ENCODE assay signal across 18 cellular contexts in genomic region chr16:3008749-3009088, GRCh38. TPM values are rescaled to one million over a fixed set of nuclear protein-coding genes. Genes with fewer than 3 reads are reported as not detected.
DNase-seq lines count a peak whose midpoint lies in the region; ATAC-seq and TF ChIP-seq lines count a peak whose summit lies in the region.
"Had no signal": no experiment of that assay in that cellular context is flagged by ENCODE, and none has a peak within 500 bp of the region (broad histone marks: within the 10 kb centered on the region; RNA-seq: fewer than 3 reads in every experiment).

No MANE protein-coding gene starts in this region.

- H3K27ac ChIP-seq in CD8-positive, alpha-beta T cell (ENCODE audit: low read depth, low read length), result no peak overlapping the region
- peak overlapping the region; percentile 98 for H3K27ac ChIP-seq in HUES64 (ENCODE audit: low read depth, low read length)
- no peak overlapping the region for H3K27ac ChIP-seq in effector memory CD4-positive, alpha-beta T cell (ENCODE audit: insufficient read depth, low read length, poor library complexity, severe bottlenecking)
- no peak overlapping the region for H3K27ac ChIP-seq in naive thymus-derived CD4-positive, alpha-beta T cell (ENCODE audit: low read depth, low read length)
- peak overlapping the region in 2 of 10 donors; percentile 44 to 71 for H3K27ac ChIP-seq in heart right ventricle

- H3K9me3 ChIP-seq in CD8-positive, alpha-beta T cell (ENCODE audit: low read length), result no peaks in the 10 kb centered on the region
- no peaks in the 10 kb centered on the region for H3K9me3 ChIP-seq in HUES64 (ENCODE audit: insufficient read depth, low read depth, low read length)
- no peaks in the 10 kb centered on the region for H3K9me3 ChIP-seq in effector memory CD4-positive, alpha-beta T cell (ENCODE audit: control insufficient read depth, low read length)
- no peaks in the 10 kb centered on the region for H3K9me3 ChIP-seq in naive thymus-derived CD4-positive, alpha-beta T cell (ENCODE audit: control insufficient read depth in 2 of 3, low read length in 3 of 3)
- no peaks in the 10 kb centered on the region for H3K9me3 ChIP-seq in heart right ventricle

- no peaks in the 10 kb centered on the region for H3K36me3 Mint-ChIP-seq in CD8-positive, alpha-beta T cell
- H3K36me3 Mint-ChIP-seq in naive thymus-derived CD4-positive, alpha-beta T cell, result peaks cover 0 to 1% (median 0%) of the 10 kb centered on the region in 5 donors

- 50% methylated on average over 6 of the region's 6 CpGs for WGBS in HUES64
- 42 to 43% methylated on average over 6 of the region's 6 CpGs for WGBS in heart right ventricle, 2 donors

- intact Hi-C loops in CD8-positive, alpha-beta T cell (cut with DNase I, micrococcal nuclease), result no loop called here
- intact Hi-C loops in naive thymus-derived CD4-positive, alpha-beta T cell (cut with micrococcal nuclease), result no loop called here
- intact Hi-C loops in heart right ventricle (cut with DNase I), result no loop called here

- no peak for ATAC-seq in CD8-positive, alpha-beta T cell
- ATAC-seq in naive thymus-derived CD4-positive, alpha-beta T cell, result no peak
- ATAC-seq in HG03342 (IDR thresholded peaks at IDR 0.05; ENCODE audit: unreplicated experiment) (no peak), heart right ventricle (no peak)
- ATAC-seq: right cardiac atrium had no signal

- H3K27ac Mint-ChIP-seq in CD8-positive, alpha-beta T cell, result no peak overlapping the region
- H3K27ac Mint-ChIP-seq in naive thymus-derived CD4-positive, alpha-beta T cell, result no peak overlapping the region

- no peak for TF ChIP-seq CTCF in CD8-positive, alpha-beta T cell (IDR thresholded peaks at IDR 0.05)
- no peak for TF ChIP-seq CTCF in heart right ventricle (IDR thresholded peaks at IDR 0.05)

- peak overlapping the region; percentile 65 for H3K9ac ChIP-seq in HUES64 (ENCODE audit: low read depth, low read length)

- H3K4me3 Mint-ChIP-seq in CD8-positive, alpha-beta T cell, result no peak overlapping the region
- peak overlapping the region in 7 of 10 donors; percentile 68 to 83 (median 73) for H3K4me3 Mint-ChIP-seq in naive thymus-derived CD4-positive, alpha-beta T cell

- no peaks in the 10 kb centered on the region for H3K27me3 Mint-ChIP-seq in CD8-positive, alpha-beta T cell (ENCODE audit: low read depth)
- peaks cover 0 to 18% (median 5%) of the 10 kb centered on the region in 5 donors for H3K27me3 Mint-ChIP-seq in naive thymus-derived CD4-positive, alpha-beta T cell

- POLR2A ChIA-PET in CD8-positive, alpha-beta T cell (lab: Charles Lee), result no interaction called here
- POLR2A ChIA-PET in naive thymus-derived CD4-positive, alpha-beta T cell (lab: Charles Lee), result interaction anchor here (0.7 to 3.2 kb wide), 8 partner anchors 11 to 527 kb away, joined by 3 to 12 read pairs (median 6); partner anchors contain the start of genes HCFC1R1, THOC6 and TNFRSF12A

- no peak for DNase-seq in CD8-positive, alpha-beta T cell
- DNase-seq in effector memory CD4-positive, alpha-beta T cell, result no peak
- DNase-seq in naive thymus-derived CD4-positive, alpha-beta T cell, result no peak
- DNase-seq in NCI-H2029 (lab: John Stamatoyannopoulos, UW) (no peak), hypothalamus (lab: John Stamatoyannopoulos, UW) (no peak), heart right ventricle (no peak)
- DNase-seq: activated effector memory CD4-positive, alpha-beta T cell treated with anti-CD3 and anti-CD28 coated beads, Interleukin-2, amount 50 U/mL, for 16 hours; NCI-H2107; NCI-H748 treated with DMSO at 0.1 percent for 48 hours; right cardiac atrium; stimulated activated CD4-positive, alpha-beta T cell treated with anti-CD3 and anti-CD28 coated beads, Interleukin-1b, Interleukin-23, amount 100 ng/mL, for 48 hours; SW 1271 had no signal

- H3K4me1 Mint-ChIP-seq in CD8-positive, alpha-beta T cell (ENCODE audit: low read depth), result peaks cover 36% of the 10 kb centered on the region
- H3K4me1 Mint-ChIP-seq in naive thymus-derived CD4-positive, alpha-beta T cell, result peaks cover 18 to 35% (median 27%) of the 10 kb centered on the region in 7 donors

- CTCF ChIA-PET in CD8-positive, alpha-beta T cell (lab: Charles Lee), result interaction anchor here (11.6 kb wide), 1 partner anchor 22 kb away, joined by 193 read pairs; no protein-coding TSS in a partner anchor
- CTCF ChIA-PET in naive thymus-derived CD4-positive, alpha-beta T cell (lab: Charles Lee), result interaction anchor here (1.0 kb wide), 1 partner anchor 24 kb away, joined by 3 read pairs; no protein-coding TSS in a partner anchor

- H3K4me1 ChIP-seq in CD8-positive, alpha-beta T cell (ENCODE audit: insufficient read depth, low read length), result peaks cover 32% of the 10 kb centered on the region
- peaks cover 49% of the 10 kb centered on the region for H3K4me1 ChIP-seq in HUES64 (ENCODE audit: insufficient read depth, low read length)
- peaks cover 30% of the 10 kb centered on the region for H3K4me1 ChIP-seq in effector memory CD4-positive, alpha-beta T cell (ENCODE audit: control insufficient read depth, insufficient read depth, low read length, poor library complexity, severe bottlenecking)
- peaks cover 21 to 23% of the 10 kb centered on the region in 2 donors for H3K4me1 ChIP-seq in naive thymus-derived CD4-positive, alpha-beta T cell (ENCODE audit: control insufficient read depth in 2 of 2, insufficient read depth in 2 of 2, low read length in 2 of 2)
- peaks cover 0 to 31% (median 5%) of the 10 kb centered on the region in 9 donors for H3K4me1 ChIP-seq in heart right ventricle

- peak overlapping the region; percentile 31 for H3K4me3 ChIP-seq in CD8-positive, alpha-beta T cell (ENCODE audit: low read depth, low read length)
- H3K4me3 ChIP-seq in HUES64 (ENCODE audit: low read length), result peak overlapping the region; percentile 44; the same call in 1 of the 2 replicates
- H3K4me3 ChIP-seq in effector memory CD4-positive, alpha-beta T cell (ENCODE audit: insufficient read depth, low read depth, low read length, poor library complexity, severe bottlenecking), result peak overlapping the region; percentile 4
- no peak overlapping the region for H3K4me3 ChIP-seq in naive thymus-derived CD4-positive, alpha-beta T cell (ENCODE audit: low read length)
- H3K4me3 ChIP-seq in heart right ventricle, result peak overlapping the region in 1 of 10 donors; percentile 34

- H3K27me3 ChIP-seq in CD8-positive, alpha-beta T cell (ENCODE audit: insufficient read depth, low read length), result peaks cover 6% of the 10 kb centered on the region
- H3K27me3 ChIP-seq in HUES64 (ENCODE audit: insufficient read depth, low read length), result peaks cover 17% of the 10 kb centered on the region
- peaks cover 3% of the 10 kb centered on the region for H3K27me3 ChIP-seq in effector memory CD4-positive, alpha-beta T cell (replicated peaks; ENCODE audit: control insufficient read depth, insufficient read depth, low read length, poor library complexity, severe bottlenecking)
- no peaks in the 10 kb centered on the region for H3K27me3 ChIP-seq in naive thymus-derived CD4-positive, alpha-beta T cell (ENCODE audit: control insufficient read depth in 2 of 2, insufficient read depth in 2 of 2, low read length in 2 of 2)
- peaks cover 6 to 90% (median 83%) of the 10 kb centered on the region in 7 donors for H3K27me3 ChIP-seq in heart right ventricle

- H3K36me3 ChIP-seq in CD8-positive, alpha-beta T cell (ENCODE audit: insufficient read depth, low read length), result no peaks in the 10 kb centered on the region
- no peaks in the 10 kb centered on the region for H3K36me3 ChIP-seq in HUES64 (ENCODE audit: insufficient read depth, low read length)
- no peaks in the 10 kb centered on the region for H3K36me3 ChIP-seq in effector memory CD4-positive, alpha-beta T cell (ENCODE audit: control insufficient read depth, insufficient read depth, low read length)
- H3K36me3 ChIP-seq in naive thymus-derived CD4-positive, alpha-beta T cell (ENCODE audit: control insufficient read depth in 2 of 3, insufficient read depth in 3 of 3, low read length in 3 of 3), result no peaks in the 10 kb centered on the region
- peaks cover 0 to 4% (median 0%) of the 10 kb centered on the region in 9 donors for H3K36me3 ChIP-seq in heart right ventricle

- no peaks in the 10 kb centered on the region for H3K9me3 Mint-ChIP-seq in CD8-positive, alpha-beta T cell
- no peaks in the 10 kb centered on the region for H3K9me3 Mint-ChIP-seq in naive thymus-derived CD4-positive, alpha-beta T cell

RNA-seq across cellular contexts. Expression of gene CLDN9, which starts 4.0 kb away (rescaled TPM):
- total RNA-seq in CD8-positive, alpha-beta T cell, result not detected
- polyA plus RNA-seq in HUES64 (2013, experiment 1 of 2), result 0.25 TPM
- 0.44 TPM for polyA plus RNA-seq in HUES64 (2013, experiment 2 of 2)
- under 1 TPM in 2 of 5 experiments, not detected in 3; 0.15 to 0.37 TPM for total RNA-seq in naive thymus-derived CD4-positive, alpha-beta T cell
- not detected for polyA plus RNA-seq in naive thymus-derived CD4-positive, alpha-beta T cell
- total RNA-seq in heart right ventricle, result 1 to 10 TPM in 3 of 10 donors, under 1 TPM in 7; 0.19 to 1.5 (median 0.79) TPM
- 1 to 10 TPM; 1.0 to 3.2 TPM for polyA plus RNA-seq in heart right ventricle
- total RNA-seq: M059J, mesenteric fat pad, temporal lobe had no signal

RNA-seq across cellular contexts. Expression of gene CLDN6, which starts 9.3 kb away (rescaled TPM):
- not detected for total RNA-seq in CD8-positive, alpha-beta T cell
- 517 TPM for polyA plus RNA-seq in HUES64 (2013, experiment 1 of 2)
- polyA plus RNA-seq in HUES64 (2013, experiment 2 of 2), result 422 TPM
- not detected for total RNA-seq in naive thymus-derived CD4-positive, alpha-beta T cell
- polyA plus RNA-seq in naive thymus-derived CD4-positive, alpha-beta T cell, result not detected
- total RNA-seq in heart right ventricle, result under 1 TPM in 1 of 10 donors, not detected in 9; 0.28 TPM
- polyA plus RNA-seq in heart right ventricle, result under 1 TPM in 1 of 2 donors, not detected in 1; 0.03 TPM
- total RNA-seq: HT-29, mesenteric fat pad, right cardiac atrium had no signal
- polyA plus RNA-seq: right cardiac atrium had no signal

RNA-seq across cellular contexts. Expression of gene TNFRSF12A, which starts 11.4 kb away (rescaled TPM):
- total RNA-seq in CD8-positive, alpha-beta T cell, result 1 to 10 TPM; 2.0 to 2.5 TPM
- 63.8 TPM for polyA plus RNA-seq in HUES64 (2013, experiment 1 of 2)
- polyA plus RNA-seq in HUES64 (2013, experiment 2 of 2), result 60.7 TPM
- total RNA-seq in naive thymus-derived CD4-positive, alpha-beta T cell, result 1 to 10 TPM in 3 of 5 experiments, under 1 TPM in 2; 0.57 to 5.9 (median 1.1) TPM
- polyA plus RNA-seq in naive thymus-derived CD4-positive, alpha-beta T cell, result not detected
- total RNA-seq in heart right ventricle, result 100 to 1,000 TPM in 4 of 10 donors, 10 to 100 TPM in 6; 28.0 to 319 (median 92.3) TPM
- 100 to 1,000 TPM; 215 to 740 TPM for polyA plus RNA-seq in heart right ventricle

RNA-seq across cellular contexts. Expression of gene HCFC1R1, which starts 15.0 kb away (rescaled TPM):
- 1 to 10 TPM; 6.4 to 7.1 TPM for total RNA-seq in CD8-positive, alpha-beta T cell
- 64.6 TPM for polyA plus RNA-seq in HUES64 (2013, experiment 1 of 2)
- polyA plus RNA-seq in HUES64 (2013, experiment 2 of 2), result 74.2 TPM
- 10 to 100 TPM; 11.5 to 29.6 (median 14.9) TPM for total RNA-seq in naive thymus-derived CD4-positive, alpha-beta T cell
- polyA plus RNA-seq in naive thymus-derived CD4-positive, alpha-beta T cell, result 10 to 100 TPM; 12.0 to 24.6 TPM
- 10 to 100 TPM; 41.8 to 62.8 (median 55.8) TPM for total RNA-seq in heart right ventricle
- polyA plus RNA-seq in heart right ventricle, result 100 to 1,000 TPM in 1 of 2 donors, 10 to 100 TPM in 1; 71.8 to 370 TPM

RNA-seq across cellular contexts. Expression of gene THOC6, which starts 15.1 kb away (rescaled TPM):
- total RNA-seq in CD8-positive, alpha-beta T cell, result 10 to 100 TPM; 13.1 to 14.0 TPM
- 53.2 TPM for polyA plus RNA-seq in HUES64 (2013, experiment 1 of 2)
- 46.4 TPM for polyA plus RNA-seq in HUES64 (2013, experiment 2 of 2)
- total RNA-seq in naive thymus-derived CD4-positive, alpha-beta T cell, result 10 to 100 TPM; 25.3 to 55.5 (median 26.0) TPM
- polyA plus RNA-seq in naive thymus-derived CD4-positive, alpha-beta T cell, result 10 to 100 TPM; 46.3 to 60.6 TPM
- total RNA-seq in heart right ventricle, result 10 to 100 TPM in 7 of 10 donors, 1 to 10 TPM in 3; 7.0 to 12.5 (median 10.4) TPM
- polyA plus RNA-seq in heart right ventricle, result 10 to 100 TPM; 22.5 to 40.3 TPM

Comparison
In these comparisons a context has a peak if more than half of its experiments do, and no peak if none do; other contexts are left out.
1. RNA of gene TNFRSF12A, which starts 11.4 kb away (total RNA-seq): 28.0 to 319 TPM in heart right ventricle; 2.0 to 2.5 TPM in CD8-positive, alpha-beta T cell and 0.57 to 5.9 TPM in naive thymus-derived CD4-positive, alpha-beta T cell; every median in the first group is over 4 times any median in the second.